In genomic region chr7:117717341-117717740, GRCh38 we compare ENCODE assay signal across 2 cellular contexts.
TF ChIP-seq lines count a peak whose summit lies in the region.

No MANE protein-coding gene starts in this region.

TF ChIP-seq in A549, 52 proteins besides CTCF, POLR2A, EP300 and RAD21:
- TF ChIP-seq TP53 (CRISPR knock-in tag; IDR thresholded peaks at IDR 0.05): no peak
- no peak for TF ChIP-seq ELK1 (IDR thresholded peaks at IDR 0.05; ENCODE audit: low read depth, low read length)
- no peak for TF ChIP-seq JUN (IDR thresholded peaks at IDR 0.05)
- TF ChIP-seq ESRRA (IDR thresholded peaks at IDR 0.05; ENCODE audit: borderline replicate concordance, low read length): no peak
- no peak for TF ChIP-seq POLR2AphosphoS2 (conservative IDR thresholded peaks at IDR 0.05; ENCODE audit: low read length)
- TF ChIP-seq RNF2 (IDR thresholded peaks at IDR 0.05; ENCODE audit: borderline replicate concordance, low read depth): no peak
- no peak for TF ChIP-seq USF2 (IDR thresholded peaks at IDR 0.05)
- TF ChIP-seq NPAS2 (CRISPR knock-in tag; IDR thresholded peaks at IDR 0.05; ENCODE audit: borderline replicate concordance): no peak
- no peak for TF ChIP-seq HMGXB4 (CRISPR knock-in tag; IDR thresholded peaks at IDR 0.05; ENCODE audit: borderline replicate concordance)
- TF ChIP-seq MAFK (IDR thresholded peaks at IDR 0.05; ENCODE audit: partially characterized antibody): no peak
- no peak for TF ChIP-seq ZFP36 (IDR thresholded peaks at IDR 0.05; ENCODE audit: borderline replicate concordance, partially characterized antibody)

TF ChIP-seq in GM23338, 12 proteins besides CTCF, POLR2A, EP300 and RAD21:
- TF ChIP-seq REST (IDR thresholded peaks at IDR 0.05; ENCODE audit: unreplicated experiment) (no peak), NANOG (IDR thresholded peaks at IDR 0.05; ENCODE audit: borderline replicate concordance) (no peak)
